Comparison of ENCODE assay signal across 2 cellular contexts in genomic region chr12:1058423-1058822, GRCh38.
A peak's percentile ranks its signal among the peaks of the same experiment; 100 is the strongest.
TF ChIP-seq lines count a peak whose summit lies in the region.

No MANE protein-coding gene starts in this region.

TF ChIP-seq in GM23338, 12 proteins besides CTCF, POLR2A, EP300 and RAD21 (continued from another document):
- no peak for TF ChIP-seq EZH2phosphoT487 (IDR thresholded peaks at IDR 0.05; ENCODE audit: unreplicated experiment)
- TF ChIP-seq JUNB (IDR thresholded peaks at IDR 0.05; ENCODE audit: unreplicated experiment), result no peak
- no peak for TF ChIP-seq STAT1 (IDR thresholded peaks at IDR 0.05; ENCODE audit: unreplicated experiment)
- TF ChIP-seq ZNF114 (CRISPR knock-in tag; IDR thresholded peaks at IDR 0.05), result no peak
- TF ChIP-seq EZH2 (IDR thresholded peaks at IDR 0.05; ENCODE audit: low read depth, unreplicated experiment), result no peak
- no peak for TF ChIP-seq ZNF331 (CRISPR knock-in tag; IDR thresholded peaks at IDR 0.05; ENCODE audit: low read depth)
- TF ChIP-seq REST (IDR thresholded peaks at IDR 0.05; ENCODE audit: unreplicated experiment), result no peak
- no peak for TF ChIP-seq ZNF462 (CRISPR knock-in tag; IDR thresholded peaks at IDR 0.05)

TF ChIP-seq in HEK293, 187 proteins besides CTCF, POLR2A, EP300 and RAD21 (continued from another document):
- TF ChIP-seq ZNF280D (tag by site-specific recombination; IDR thresholded peaks at IDR 0.05), result peak; percentile 96
